In the genomic region with DNA sequence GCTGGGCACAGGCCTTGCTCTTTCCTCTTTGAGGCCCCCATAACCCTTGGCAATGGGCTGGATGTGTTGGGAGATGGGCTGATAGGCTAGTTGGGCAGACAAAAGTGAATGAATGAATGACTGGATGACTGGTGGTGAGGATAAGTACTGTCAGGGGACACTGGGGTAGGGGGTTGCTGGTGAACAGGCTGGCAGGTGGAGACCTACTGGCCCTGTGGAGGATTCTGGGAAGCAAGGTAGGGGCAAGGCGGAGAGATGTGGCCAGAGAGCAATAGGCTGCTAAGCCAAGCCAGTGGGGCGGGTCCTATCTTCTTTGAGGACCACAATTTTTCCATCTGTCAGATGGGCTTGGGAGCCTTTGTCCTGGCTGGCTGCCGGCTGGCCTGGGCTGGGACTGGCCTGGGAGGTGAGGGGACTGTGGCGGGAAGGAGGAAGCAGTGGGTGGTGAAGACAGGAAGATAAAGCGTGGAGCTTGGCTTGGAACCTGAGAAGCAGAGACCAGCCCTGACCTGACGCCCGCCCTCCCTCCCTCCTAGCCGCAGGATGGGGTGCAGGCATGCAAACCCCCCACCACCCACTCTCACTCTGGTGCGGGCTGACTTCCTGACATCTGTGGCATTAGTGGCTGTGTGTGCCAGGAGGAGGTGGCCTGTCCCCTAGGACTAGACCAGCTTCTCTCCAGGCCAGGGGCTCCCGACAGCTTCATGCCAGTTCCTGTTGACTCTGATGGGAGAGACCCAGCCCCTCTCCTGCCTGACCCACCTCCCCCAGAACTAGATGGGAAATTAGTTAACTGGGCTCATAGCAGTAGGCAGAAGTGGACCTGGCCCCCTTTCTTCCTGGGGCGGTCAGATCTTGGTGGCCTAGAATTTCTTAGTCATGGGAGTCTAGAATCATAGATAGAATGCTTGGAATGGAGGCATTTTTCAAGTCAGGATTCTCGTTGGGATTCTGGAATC, we compare ENCODE assay signal across 9 cellular contexts. TPM values are rescaled to one million over a fixed set of nuclear protein-coding genes. Genes with fewer than 3 reads are reported as not detected.
DNase-seq lines count a peak whose midpoint lies in the region; ATAC-seq and TF ChIP-seq lines count a peak whose summit lies in the region.
"Had no signal": no experiment of that assay in that cellular context is flagged by ENCODE, and none has a peak within 500 bp of the region (broad histone marks: within the 10 kb centered on the region; RNA-seq: fewer than 3 reads in every experiment).

No MANE protein-coding gene starts in this region.

- H3K27ac ChIP-seq in VCaP (peak overlapping the region; percentile 92), hepatocyte (peak overlapping the region; percentile 82), stomach smooth muscle (ENCODE audit: low read length) (peak overlapping the region; percentile 89)

- peak; percentile 17 for TF ChIP-seq POLR2A in GM19193 (IDR thresholded peaks at IDR 0.05; ENCODE audit: extremely low read depth, insufficient read depth, insufficient read length)

- ATAC-seq in HG03460 (IDR thresholded peaks at IDR 0.05; ENCODE audit: unreplicated experiment) (no peak), GM21723 (IDR thresholded peaks at IDR 0.05; ENCODE audit: unreplicated experiment) (no peak)

- no peaks in the 10 kb centered on the region for H3K27me3 ChIP-seq in hepatocyte
- no peaks in the 10 kb centered on the region for H3K27me3 ChIP-seq in stomach smooth muscle (ENCODE audit: control insufficient read depth in 1 of 2, insufficient read depth in 2 of 2, low read length in 2 of 2)

- no peaks in the 10 kb centered on the region for H3K9me3 ChIP-seq in hepatocyte (ENCODE audit: low read depth)
- no peaks in the 10 kb centered on the region for H3K9me3 ChIP-seq in stomach smooth muscle (ENCODE audit: control insufficient read depth in 2 of 2, low read length in 2 of 2)

- H3K4me2 ChIP-seq in hepatocyte = peak overlapping the region; percentile 72

- no peak for TF ChIP-seq CTCF in VCaP (conservative IDR thresholded peaks at IDR 0.05)
- no peak for TF ChIP-seq CTCF in hepatocyte (IDR thresholded peaks at IDR 0.05; ENCODE audit: poor library complexity)

- no peaks in the 10 kb centered on the region for H3K9me2 ChIP-seq in hepatocyte (replicated peaks; ENCODE audit: insufficient read depth)

- H3K4me1 ChIP-seq in hepatocyte (ENCODE audit: insufficient read depth) (peaks cover 90% of the 10 kb centered on the region), stomach smooth muscle (ENCODE audit: control insufficient read depth, insufficient read depth, low read length) (peaks cover 95% of the 10 kb centered on the region)

- H3K36me3 ChIP-seq in hepatocyte (replicated peaks; ENCODE audit: insufficient read depth, low read depth) (no peaks in the 10 kb centered on the region), stomach smooth muscle (ENCODE audit: control insufficient read depth in 2 of 2, insufficient read depth in 2 of 2, low read length in 2 of 2) (no peaks in the 10 kb centered on the region)

- peaks cover 96% of the 10 kb centered on the region for H3K79me2 ChIP-seq in hepatocyte

- no peak overlapping the region for H2AFZ ChIP-seq in hepatocyte

- peak overlapping the region; percentile 29 to 54 for H3K9ac ChIP-seq in stomach smooth muscle (ENCODE audit: low read length in 2 of 2)

- H3K4me3 ChIP-seq in hepatocyte (no peak overlapping the region), stomach smooth muscle (ENCODE audit: low read length in 2 of 2) (no peak overlapping the region)

- WGBS in hepatocyte (ENCODE audit: low lambda C conversion rate, missing lambda C conversion rate) = 72% methylated on average over 11 of the region's 12 CpGs

- no peak for DNase-seq in hepatocyte (ENCODE audit: low spot score)
- DNase-seq in C1 segment of cervical spinal cord (lab: John Stamatoyannopoulos, UW) = no peak
- DNase-seq in NCI-H446 treated with DMSO at 0.1 percent for 48 hours (lab: John Stamatoyannopoulos, UW) = no peak
- DNase-seq: activated CD4-positive, CD25-positive, alpha-beta regulatory T cell had no signal

- H4K20me1 ChIP-seq in hepatocyte (ENCODE audit: insufficient read depth, poor library complexity, severe bottlenecking) = peaks cover 84% of the 10 kb centered on the region

RNA-seq across cellular contexts. Expression of gene CXXC5, which starts 9.5 kb away (rescaled TPM):
- total RNA-seq in hepatocyte = 90.9 and 110 TPM in 2 replicates
- polyA plus RNA-seq in hepatocyte = 98.7 and 106 TPM in 2 replicates
